ENCODE assay signal across 26 cellular contexts in genomic region chr1:37069406-37069805, GRCh38. TPM values are rescaled to one million over a fixed set of nuclear protein-coding genes. Genes with fewer than 3 reads are reported as not detected.
"Had no signal": no experiment of that assay in that cellular context is flagged by ENCODE, and none has a peak within 500 bp of the region (broad histone marks: within the 10 kb centered on the region; RNA-seq: fewer than 3 reads in every experiment).

No MANE protein-coding gene starts in this region.

- H3K36me3 Mint-ChIP-seq: immature natural killer cell; naive thymus-derived CD4-positive, alpha-beta T cell; stimulated activated memory B cell treated with anti-CD40 and anti-IgM and Interleukin-4, amounts not matched to agents 10 μg/mL and 1 μg/mL and 100 μg/mL, for 72 hours had no signal

- H3K4me3 ChIP-seq: esophagus muscularis mucosa, gastroesophageal sphincter, left ventricle myocardium inferior, spleen, tibial artery, upper lobe of left lung, vagina had no signal

- H3K4me1 Mint-ChIP-seq: immature natural killer cell; stimulated activated memory B cell treated with anti-CD40 and anti-IgM and Interleukin-4, amounts not matched to agents 10 μg/mL and 1 μg/mL and 100 μg/mL, for 72 hours had no signal

- H3K27me3 ChIP-seq: upper lobe of left lung, vagina had no signal

- H3K27ac ChIP-seq: epithelial cell of prostate, esophagus muscularis mucosa, gastroesophageal sphincter, left ventricle myocardium inferior, spleen, tibial artery, upper lobe of left lung, vagina had no signal

- H3K9me3 ChIP-seq: esophagus muscularis mucosa, gastroesophageal sphincter, left ventricle myocardium inferior, spleen, tibial artery, upper lobe of left lung, vagina had no signal

- H3K4me1 ChIP-seq: esophagus muscularis mucosa, gastroesophageal sphincter, spleen, tibial artery, vagina had no signal

- H3K9me3 Mint-ChIP-seq: dendritic cell treated with granulocyte-macrophage colony-stimulating factor and Interleukin-4, amounts not matched to agents 40 ng/mL and 50 ng/mL, for 4 days; effector memory CD8-positive, alpha-beta T cell; immature natural killer cell; naive thymus-derived CD4-positive, alpha-beta T cell; nephron progenitor cell; stimulated activated memory B cell treated with anti-CD40 and anti-IgM and Interleukin-4, amounts not matched to agents 10 μg/mL and 1 μg/mL and 100 μg/mL, for 72 hours; stimulated activated naive CD8-positive, alpha-beta T cell treated with anti-CD3 and anti-CD28 coated beads, Interleukin-15, Interleukin-2, amounts not matched to agents 100 ng/mL and 50 ng/mL, for 24 hours had no signal

- DNase-seq: effector memory CD8-positive, alpha-beta T cell; foreskin fibroblast; immature natural killer cell; left ventricle myocardium inferior; naive thymus-derived CD4-positive, alpha-beta T cell; nephron progenitor cell; posterior cingulate gyrus; spleen; stimulated activated CD4-positive, alpha-beta T cell treated with anti-CD3 and anti-CD28 coated beads, Interleukin-15, amount 100 ng/mL, for 24 hours; stimulated activated CD4-positive, alpha-beta T cell treated with anti-CD3 and anti-CD28 coated beads, Interleukin-1b, Interleukin-23, amount 100 ng/mL, for 48 hours; stimulated activated CD4-positive, alpha-beta T cell treated with anti-CD3 and anti-CD28 coated beads, Interleukin-4, amount 100 ng/mL, for 24 hours; tibial artery had no signal

- H3K27ac Mint-ChIP-seq: dendritic cell treated with granulocyte-macrophage colony-stimulating factor and Interleukin-4, amounts not matched to agents 40 ng/mL and 50 ng/mL, for 4 days; effector memory CD8-positive, alpha-beta T cell; immature natural killer cell; naive thymus-derived CD4-positive, alpha-beta T cell; nephron progenitor cell; stimulated activated memory B cell treated with anti-CD40 and anti-IgM and Interleukin-4, amounts not matched to agents 10 μg/mL and 1 μg/mL and 100 μg/mL, for 72 hours; stimulated activated naive CD8-positive, alpha-beta T cell treated with anti-CD3 and anti-CD28 coated beads, Interleukin-15, Interleukin-2, amounts not matched to agents 100 ng/mL and 50 ng/mL, for 24 hours had no signal

- H3K4me3 Mint-ChIP-seq: dendritic cell treated with granulocyte-macrophage colony-stimulating factor and Interleukin-4, amounts not matched to agents 40 ng/mL and 50 ng/mL, for 4 days; effector memory CD8-positive, alpha-beta T cell; immature natural killer cell; naive thymus-derived CD4-positive, alpha-beta T cell; nephron progenitor cell; stimulated activated memory B cell treated with anti-CD40 and anti-IgM and Interleukin-4, amounts not matched to agents 10 μg/mL and 1 μg/mL and 100 μg/mL, for 72 hours; stimulated activated naive CD8-positive, alpha-beta T cell treated with anti-CD3 and anti-CD28 coated beads, Interleukin-15, Interleukin-2, amounts not matched to agents 100 ng/mL and 50 ng/mL, for 24 hours had no signal

- ATAC-seq: effector memory CD8-positive, alpha-beta T cell; gastroesophageal sphincter; naive thymus-derived CD4-positive, alpha-beta T cell; sciatic nerve; stimulated activated memory B cell treated with anti-CD40 and anti-IgM and Interleukin-4, amounts not matched to agents 10 μg/mL and 1 μg/mL and 100 μg/mL, for 72 hours had no signal

- H3K36me3 ChIP-seq: esophagus muscularis mucosa, gastroesophageal sphincter, left ventricle myocardium inferior, spleen, tibial artery, upper lobe of left lung, vagina had no signal

RNA-seq across cellular contexts. Expression of gene GRIK3, which starts 35.1 kb away (rescaled TPM):
- total RNA-seq: lung microvascular endothelial cell; mesenteric fat pad; naive thymus-derived CD4-positive, alpha-beta T cell; osteocyte; pulmonary artery endothelial cell had no signal
- polyA plus RNA-seq: immature natural killer cell; keratinocyte; naive thymus-derived CD4-positive, alpha-beta T cell had no signal
